In genomic region chr11:96388891-96389603, GRCh38 we compare ENCODE assay signal across 8 cellular contexts. TPM values are rescaled to one million over a fixed set of nuclear protein-coding genes. Genes with fewer than 3 reads are reported as not detected.
A peak's percentile ranks its signal among the peaks of the same experiment; 100 is the strongest.
DNase-seq lines count a peak whose midpoint lies in the region; ATAC-seq and TF ChIP-seq lines count a peak whose summit lies in the region.

No MANE protein-coding gene starts in this region.

- DNase-seq in CMK (ENCODE audit: low read depth), result peak; percentile 17
- DNase-seq in RWPE2 (ENCODE audit: low spot score), result no peak
- DNase-seq in endodermal cell, result no peak
- no peak for DNase-seq in mucosa of descending colon
- DNase-seq in vagina (ENCODE audit: extremely low spot score in 2 of 2), result peak in 1 of 2 donors; percentile 82
- no peak for DNase-seq in DMS153 treated with DMSO at 0.1 percent for 48 hours (lab: John Stamatoyannopoulos, UW; ENCODE audit: unreplicated experiment)

- H3K36me3 Mint-ChIP-seq in endodermal cell (ENCODE audit: low read depth), result peaks cover 19% of the 10 kb centered on the region

- H3K27me3 ChIP-seq in RWPE2 (ENCODE audit: insufficient read depth, poor library complexity, severe bottlenecking), result no peaks in the 10 kb centered on the region
- no peaks in the 10 kb centered on the region for H3K27me3 ChIP-seq in endodermal cell (ENCODE audit: control insufficient read depth, insufficient read depth, low read length, poor library complexity, severe bottlenecking)
- no peaks in the 10 kb centered on the region for H3K27me3 ChIP-seq in vagina

- peak overlapping the region; percentile 98 for H3K27ac Mint-ChIP-seq in endodermal cell

- H3K27me3 Mint-ChIP-seq in endodermal cell (ENCODE audit: insufficient read depth), result no peaks in the 10 kb centered on the region

- H3K4me3 ChIP-seq in RWPE2 (ENCODE audit: severe bottlenecking) (peak overlapping the region; percentile 93), endodermal cell (ENCODE audit: low read length) (peak overlapping the region; percentile 93), mucosa of descending colon (peak overlapping the region; percentile 77), vagina (peak overlapping the region; percentile 68 to 92)

- H3K9me3 Mint-ChIP-seq in endodermal cell, result peaks cover 14% of the 10 kb centered on the region

- H3K27ac ChIP-seq in RWPE2 (ENCODE audit: poor library complexity, severe bottlenecking) (peak overlapping the region; percentile 44), endodermal cell (ENCODE audit: low read depth, low read length) (peak overlapping the region; percentile 97), vagina (peak overlapping the region; percentile 75)

- ATAC-seq in GM19328 (IDR thresholded peaks at IDR 0.05; ENCODE audit: unreplicated experiment) (peak; percentile 25), HG03280 (IDR thresholded peaks at IDR 0.05; ENCODE audit: unreplicated experiment) (peak; percentile 23), RWPE2 (ENCODE audit: low read depth) (peak; percentile 35), mucosa of descending colon (peak; percentile 22)

- TF ChIP-seq CTCF in RWPE2 (IDR thresholded peaks at IDR 0.05; ENCODE audit: poor library complexity, severe bottlenecking) (no peak), endodermal cell (conservative IDR thresholded peaks at IDR 0.05) (no peak), mucosa of descending colon (IDR thresholded peaks at IDR 0.05) (no peak), vagina (IDR thresholded peaks at IDR 0.05) (no peak)

- no peaks in the 10 kb centered on the region for H3K9me3 ChIP-seq in RWPE2 (ENCODE audit: severe bottlenecking)
- peaks cover 21% of the 10 kb centered on the region for H3K9me3 ChIP-seq in endodermal cell (ENCODE audit: control insufficient read depth, low read length)
- no peaks in the 10 kb centered on the region for H3K9me3 ChIP-seq in mucosa of descending colon
- no peaks in the 10 kb centered on the region for H3K9me3 ChIP-seq in vagina

- no peak for TF ChIP-seq POLR2A in vagina (IDR thresholded peaks at IDR 0.05)

- peaks cover 9% of the 10 kb centered on the region for H3K36me3 ChIP-seq in RWPE2 (ENCODE audit: low read depth)
- H3K36me3 ChIP-seq in endodermal cell (ENCODE audit: control insufficient read depth, insufficient read depth, low read length), result peaks cover 20% of the 10 kb centered on the region
- no peaks in the 10 kb centered on the region for H3K36me3 ChIP-seq in mucosa of descending colon (ENCODE audit: low read depth)
- no peaks in the 10 kb centered on the region for H3K36me3 ChIP-seq in vagina

- H3K4me1 ChIP-seq in RWPE2 (ENCODE audit: insufficient read depth, poor library complexity, severe bottlenecking), result peaks cover 13% of the 10 kb centered on the region
- H3K4me1 ChIP-seq in endodermal cell (ENCODE audit: control insufficient read depth, insufficient read depth, low read length), result peaks cover 3% of the 10 kb centered on the region
- H3K4me1 ChIP-seq in mucosa of descending colon (ENCODE audit: low read depth), result peaks cover 7% of the 10 kb centered on the region
- H3K4me1 ChIP-seq in vagina, result peaks cover 26% of the 10 kb centered on the region

- peak overlapping the region; percentile 92 for H3K4me3 Mint-ChIP-seq in endodermal cell

- intact Hi-C loops in mucosa of descending colon (cut with DNase I, micrococcal nuclease), result no loop called here
- intact Hi-C loops in vagina (cut with DNase I), result no loop called here

- H3K9ac ChIP-seq in endodermal cell (ENCODE audit: extremely low read depth, low read length, poor library complexity, severe bottlenecking), result peak overlapping the region; percentile 78

- H3K4me1 Mint-ChIP-seq in endodermal cell, result peaks cover 8% of the 10 kb centered on the region

- 0 to 1% methylated on average over 2 to 21 of the region's 21 CpGs for WGBS in endodermal cell (ENCODE audit: insufficient coverage in 1 of 2, insufficient read length in 1 of 2), 2 experiments

RNA-seq across cellular contexts. Expression of gene CCDC82, which starts 0.7 kb away (rescaled TPM):
- 10 to 100 TPM; 16.3 to 25.7 TPM for total RNA-seq in endodermal cell
- 37.8 TPM for polyA plus RNA-seq in endodermal cell (2013, experiment 1 of 2)
- 40.4 TPM for polyA plus RNA-seq in endodermal cell (2013, experiment 2 of 2)
- 10 to 100 TPM; 16.5 to 26.0 (median 22.2) TPM for total RNA-seq in mucosa of descending colon
- total RNA-seq in vagina, result 29.5 TPM

RNA-seq across cellular contexts. Expression of gene JRKL, which starts 0.8 kb away (rescaled TPM):
- total RNA-seq in endodermal cell (1 to 10 TPM; 6.2 to 8.4 TPM), mucosa of descending colon (1 to 10 TPM; 9.4 to 9.9 (median 9.8) TPM), vagina (5.4 TPM)
- polyA plus RNA-seq in endodermal cell (2013, experiment 1 of 2), result 10.2 TPM
- 9.9 TPM for polyA plus RNA-seq in endodermal cell (2013, experiment 2 of 2)

RNA-seq across cellular contexts. Expression of gene MAML2, which starts 46.1 kb away (rescaled TPM):
- total RNA-seq in endodermal cell, result 1 to 10 TPM; 6.6 to 8.0 TPM
- 16.1 TPM for polyA plus RNA-seq in endodermal cell (2013, experiment 1 of 2)
- polyA plus RNA-seq in endodermal cell (2013, experiment 2 of 2), result 18.3 TPM
- 10 to 100 TPM; 15.2 to 26.4 (median 15.8) TPM for total RNA-seq in mucosa of descending colon
- 36.3 TPM for total RNA-seq in vagina

Comparison
In these comparisons a context has a peak if more than half of its experiments do, and no peak if none do; other contexts are left out.
1. H3K27ac ChIP-seq: peak in every context shown above with its lines; median percentile 97 in endodermal cell; 75 in vagina; 44 in RWPE2.